In the genomic region with DNA sequence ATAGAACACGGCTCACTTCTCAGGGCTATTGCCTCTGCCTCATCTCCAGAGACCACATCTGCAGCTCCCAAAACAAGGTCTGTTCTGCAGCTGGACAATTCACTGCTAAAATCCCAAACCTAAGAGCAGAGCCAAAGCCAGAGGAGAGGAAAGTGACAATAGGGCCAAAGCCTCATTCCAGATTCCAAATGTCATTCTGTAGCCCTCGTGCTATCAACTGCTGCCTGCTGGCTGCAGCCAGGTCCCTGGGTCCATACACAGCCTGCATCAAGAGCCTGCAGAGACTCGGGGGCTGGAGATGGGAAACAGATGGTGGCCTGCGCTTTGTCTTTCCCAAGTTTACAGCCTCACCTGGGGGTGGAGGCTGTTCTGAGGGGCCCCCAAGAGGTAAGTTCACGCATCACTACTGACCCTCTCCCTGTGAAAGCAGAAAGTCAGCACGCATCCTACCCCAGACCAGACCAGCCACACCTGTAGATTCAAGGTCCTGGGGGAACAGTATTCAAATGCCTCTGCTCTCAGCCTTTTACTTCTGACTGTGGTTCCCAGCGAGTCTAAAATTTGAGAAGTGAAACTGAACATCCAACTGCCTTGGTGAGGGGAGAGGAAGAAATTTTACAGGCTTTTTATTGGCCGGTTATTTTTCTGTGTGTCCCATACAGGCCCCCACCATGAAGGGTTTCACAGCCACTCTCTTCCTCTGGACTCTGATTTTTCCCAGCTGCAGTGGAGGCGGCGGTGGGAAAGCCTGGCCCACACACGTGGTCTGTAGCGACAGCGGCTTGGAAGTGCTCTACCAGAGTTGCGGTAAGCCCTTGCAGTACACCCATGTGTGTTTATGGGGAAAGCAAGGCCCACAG, we compare ENCODE assay signal across 9 cellular contexts. TPM values are rescaled to one million over a fixed set of nuclear protein-coding genes. Genes with fewer than 3 reads are reported as not detected.
DNase-seq lines count a peak whose midpoint lies in the region; ATAC-seq lines count a peak whose summit lies in the region.
"Had no signal": no experiment of that assay in that cellular context is flagged by ENCODE, and none has a peak within 500 bp of the region (broad histone marks: within the 10 kb centered on the region; RNA-seq: fewer than 3 reads in every experiment).

LY86 (plus strand) TSS at position 657 of the 860 bp plus-strand sequence; CDS start at position 672, 15 bp downstream.

- H3K4me3 Mint-ChIP-seq in activated CD4-positive, alpha-beta T cell treated with anti-CD3 and anti-CD28 coated beads, Interleukin-2, amount 10 ng/mL, durations not matched to agents 24 days and 14 days: peak within 1 kb of the TSS; percentile 84

- H3K27me3 ChIP-seq in muscle layer of colon (ENCODE audit: control insufficient read depth in 1 of 2, insufficient read depth in 2 of 2, low read length in 2 of 2): no peaks in the 10 kb centered on the region

- H3K27me3 Mint-ChIP-seq in activated CD4-positive, alpha-beta T cell treated with anti-CD3 and anti-CD28 coated beads, Interleukin-2, amount 10 ng/mL, durations not matched to agents 24 days and 14 days: no peaks in the 10 kb centered on the region

- H3K36me3 Mint-ChIP-seq in activated CD4-positive, alpha-beta T cell treated with anti-CD3 and anti-CD28 coated beads, Interleukin-2, amount 10 ng/mL, durations not matched to agents 24 days and 14 days (ENCODE audit: low read depth): peaks cover 19% of the 10 kb centered on the region

- H3K9me3 ChIP-seq in muscle layer of colon (ENCODE audit: low read length): no peaks in the 10 kb centered on the region

- peak; percentile 79 for DNase-seq in activated CD4-positive, alpha-beta T cell treated with anti-CD3 and anti-CD28 coated beads, Interleukin-2, amount 10 ng/mL, durations not matched to agents 24 days and 14 days
- DNase-seq in activated CD4-positive, alpha-beta T cell treated with anti-CD3 and anti-CD28 coated beads, Interleukin-2, amount 50 U/mL, for 4 hours: no peak
- peak; percentile 31 for DNase-seq in SKM-1 (lab: John Stamatoyannopoulos, UW; ENCODE audit: unreplicated experiment)
- no peak for DNase-seq in NCI-H128 (lab: John Stamatoyannopoulos, UW; ENCODE audit: unreplicated experiment)
- no peak for DNase-seq in HUDEP-2 (lab: John Stamatoyannopoulos, UW; ENCODE audit: unreplicated experiment in 76 of 76)
- no peak for DNase-seq in UCSD-AML1 (lab: John Stamatoyannopoulos, UW; ENCODE audit: unreplicated experiment)

- peak within 1 kb of the TSS; percentile 2 to 35 for H3K4me3 ChIP-seq in muscle layer of colon (ENCODE audit: low read depth in 1 of 2, low read length in 2 of 2)

- peak; percentile 45 for ATAC-seq in HG02884 (IDR thresholded peaks at IDR 0.05; ENCODE audit: unreplicated experiment)

- H3K9ac ChIP-seq in muscle layer of colon (ENCODE audit: low read length): no peak within 1 kb of the TSS

- intact Hi-C loops in activated CD4-positive, alpha-beta T cell treated with anti-CD3 and anti-CD28 coated beads, Interleukin-2, amount 10 ng/mL, durations not matched to agents 24 days and 14 days (cut with micrococcal nuclease): loop anchor here (2.0 kb wide), 1 partner anchor 27 kb away; no protein-coding TSS in a partner anchor

- no peaks in the 10 kb centered on the region for H3K36me3 ChIP-seq in muscle layer of colon (ENCODE audit: insufficient read depth, low read length)

- no peak within 1 kb of the TSS for H3K27ac ChIP-seq in muscle layer of colon (ENCODE audit: low read depth, low read length)
- H3K27ac ChIP-seq: VCaP had no signal

- peaks cover 15% of the 10 kb centered on the region for H3K9me3 Mint-ChIP-seq in activated CD4-positive, alpha-beta T cell treated with anti-CD3 and anti-CD28 coated beads, Interleukin-2, amount 10 ng/mL, durations not matched to agents 24 days and 14 days

- H3K4me1 ChIP-seq in muscle layer of colon (ENCODE audit: insufficient read depth, low read length): peaks cover 8% of the 10 kb centered on the region

- H3K27ac Mint-ChIP-seq in activated CD4-positive, alpha-beta T cell treated with anti-CD3 and anti-CD28 coated beads, Interleukin-2, amount 10 ng/mL, durations not matched to agents 24 days and 14 days: peak within 1 kb of the TSS; percentile 92

- peaks cover 73% of the 10 kb centered on the region for H3K4me1 Mint-ChIP-seq in activated CD4-positive, alpha-beta T cell treated with anti-CD3 and anti-CD28 coated beads, Interleukin-2, amount 10 ng/mL, durations not matched to agents 24 days and 14 days

RNA-seq across cellular contexts. Expression of gene LY86, which starts in this region (rescaled TPM):
- 1.2 TPM in 2 replicates for total RNA-seq in activated CD4-positive, alpha-beta T cell treated with anti-CD3 and anti-CD28 coated beads, Interleukin-2, amount 10 ng/mL, durations not matched to agents 24 days and 14 days

Comparison
In these comparisons a context has a peak if more than half of its experiments do, and no peak if none do; other contexts are left out.
1. DNase-seq: peak in activated CD4-positive, alpha-beta T cell treated with anti-CD3 and anti-CD28 coated beads, Interleukin-2, amount 10 ng/mL, durations not matched to agents 24 days and 14 days (single experiment) and SKM-1 (single experiment); none in activated CD4-positive, alpha-beta T cell treated with anti-CD3 and anti-CD28 coated beads, Interleukin-2, amount 50 U/mL, for 4 hours (0 of 2), NCI-H128 (single experiment), HUDEP-2 (0 of 76) and UCSD-AML1 (single experiment).